Comparison of ENCODE assay signal across 17 cellular contexts in the genomic region with DNA sequence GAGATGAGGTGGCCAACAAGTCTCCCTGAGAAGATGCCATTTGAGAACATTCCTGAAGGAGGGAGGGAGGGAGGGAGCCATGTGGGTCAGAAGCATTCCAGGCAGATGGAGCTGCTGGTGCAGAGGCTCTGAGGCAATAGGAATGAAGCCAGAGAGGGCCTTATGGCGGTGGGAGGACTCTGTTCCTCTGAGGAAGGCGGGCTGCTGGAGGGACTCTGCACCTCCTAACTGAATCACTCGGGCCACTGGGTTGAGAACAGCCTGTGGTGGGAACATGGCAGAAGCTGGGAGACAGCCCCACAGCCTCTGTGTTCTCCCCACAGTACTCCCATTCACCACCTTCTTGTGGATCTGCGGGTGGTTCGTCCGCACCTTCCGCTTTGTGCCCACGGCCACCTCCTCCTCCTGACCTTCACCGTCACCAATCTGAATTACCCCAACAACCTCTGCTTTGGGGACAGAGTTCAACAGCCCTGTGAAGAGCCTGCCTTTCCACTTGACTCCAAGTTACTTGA. TPM values are rescaled to one million over a fixed set of nuclear protein-coding genes. Genes with fewer than 3 reads are reported as not detected.
DNase-seq lines count a peak whose midpoint lies in the region.
"Had no signal": no experiment of that assay in that cellular context is flagged by ENCODE, and none has a peak within 500 bp of the region (broad histone marks: within the 10 kb centered on the region; RNA-seq: fewer than 3 reads in every experiment).

No MANE protein-coding gene starts in this region.

- DNase-seq in G401 (ENCODE audit: low spot score), result peak; percentile 52
- DNase-seq in amniotic stem cell (lab: John Stamatoyannopoulos, UW), result peak; percentile 7
- peak; percentile 69 for DNase-seq in iris pigment epithelial cell (ENCODE audit: low read depth)
- DNase-seq in skeletal muscle cell (ENCODE audit: low read depth), result peak; percentile 65
- DNase-seq in HK-2 (ENCODE audit: unreplicated experiment), result no peak
- no peak for DNase-seq in NCI-H526 treated with DMSO at 0.1 percent for 48 hours (lab: John Stamatoyannopoulos, UW)
- DNase-seq in dermis blood vessel endothelial cell, result no peak
- DNase-seq in SKM-1 (lab: John Stamatoyannopoulos, UW; ENCODE audit: unreplicated experiment), result no peak
- DNase-seq: activated CD4-positive, alpha-beta T cell treated with anti-CD3 and anti-CD28 coated beads for 48 hours; activated naive CD4-positive, alpha-beta T cell; NCI-H1694 treated with DMSO at 0.1 percent for 48 hours; NK-92 treated with Interleukin-12 subunit alpha and Interleukin-12 subunit beta, amount 100 ng/mL, for 24 hours; stimulated activated CD4-positive, alpha-beta T cell treated with anti-CD3 and anti-CD28 coated beads, Interleukin-1b, Interleukin-23, amount 100 ng/mL, for 48 hours; stimulated activated naive B cell treated with anti-CD40 and anti-IgM and Interleukin-4, amounts not matched to agents 10 μg/mL and 1 μg/mL and 100 μg/mL, for 72 hours; T-cell had no signal

- no peak overlapping the region for H3K4me3 ChIP-seq in skeletal muscle cell (ENCODE audit: low read depth, low read length)
- H3K4me3 ChIP-seq: pancreas had no signal

- in situ Hi-C loops in G401 (cut with HindIII; ENCODE audit: low sequenced_read_pairs), result no loop called here

RNA-seq across cellular contexts. Expression of gene TMEM125, which starts 2.4 kb away (rescaled TPM):
- total RNA-seq in G401 (2014; rRNA removed; shearing (Covaris generic)), result not detected in 2 replicates
- 0.05 TPM in 1 of 2 replicates, not detected in the other for total RNA-seq in dermis blood vessel endothelial cell
- total RNA-seq: glomerular endothelial cell had no signal

RNA-seq across cellular contexts. Expression of gene C1orf210, which starts 18.0 kb away (rescaled TPM):
- total RNA-seq in G401 (2014; rRNA removed; shearing (Covaris generic)), result not detected in 2 replicates
- not detected in 2 replicates for total RNA-seq in dermis blood vessel endothelial cell
- total RNA-seq: glomerular endothelial cell had no signal

RNA-seq across cellular contexts. Expression of gene TIE1, which starts 33.4 kb away (rescaled TPM):
- total RNA-seq in G401 (2014; rRNA removed; shearing (Covaris generic)), result not detected in 2 replicates
- 1,320 and 1,392 TPM in 2 replicates for total RNA-seq in dermis blood vessel endothelial cell

Comparison
In these comparisons a context has a peak if more than half of its experiments do, and no peak if none do; other contexts are left out.
1. DNase-seq: peak in G401 (single experiment), amniotic stem cell (single experiment), iris pigment epithelial cell (single experiment) and skeletal muscle cell (single experiment); none in HK-2 (single experiment), NCI-H526 treated with DMSO at 0.1 percent for 48 hours (single experiment), dermis blood vessel endothelial cell (single experiment) and SKM-1 (single experiment).
2. RNA of gene TIE1, which starts 33.4 kb away (total RNA-seq): 1,320 to 1,392 TPM in dermis blood vessel endothelial cell; not detected in G401; every median in the first group is over 1,000 times any median in the second.